Comparison of ENCODE assay signal across 8 cellular contexts in the genomic region with DNA sequence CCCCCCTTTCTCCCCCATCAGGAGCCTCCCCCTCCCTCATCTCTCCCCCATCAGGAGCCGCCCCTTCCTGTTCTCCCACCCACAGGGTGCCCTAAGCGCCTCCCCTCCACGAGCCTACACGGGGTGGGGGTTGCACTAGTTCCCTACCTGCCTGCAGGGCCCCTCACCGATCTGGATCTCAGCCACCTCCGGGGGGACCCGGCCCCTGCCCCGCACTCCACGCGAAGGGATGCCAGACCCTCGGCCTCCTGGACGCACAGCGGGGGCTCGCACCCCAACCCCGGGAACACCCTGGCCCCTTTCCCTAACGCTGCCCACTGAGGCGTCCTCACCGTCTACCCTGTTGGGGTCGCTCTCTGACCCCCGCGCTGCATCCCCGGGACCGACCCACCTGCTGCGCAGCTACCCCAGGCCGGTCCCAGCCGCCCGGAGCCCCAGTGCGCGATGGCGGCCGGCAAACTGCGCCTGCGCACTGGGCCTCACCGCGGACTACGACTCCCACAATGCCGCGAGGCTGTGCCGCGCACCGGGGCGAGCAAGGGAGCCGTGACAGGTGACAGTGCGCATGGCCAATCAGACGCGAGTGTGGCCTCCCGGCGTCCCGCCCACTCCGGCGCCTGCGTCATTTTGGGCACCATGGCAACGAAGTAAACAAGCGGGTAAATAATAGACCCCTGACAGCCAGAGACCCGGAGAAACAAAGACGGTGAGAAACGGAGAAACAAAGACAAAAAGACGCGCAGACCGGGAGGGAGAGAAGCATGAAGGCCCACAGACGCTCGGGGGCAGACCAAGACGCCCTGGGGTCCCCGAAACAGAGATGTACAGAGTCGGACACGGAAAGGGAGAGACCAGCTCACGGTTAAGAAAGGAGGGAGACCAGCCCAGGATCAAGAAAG. TPM values are rescaled to one million over a fixed set of nuclear protein-coding genes. Genes with fewer than 3 reads are reported as not detected.
A peak's percentile ranks its signal among the peaks of the same experiment; 100 is the strongest.
DNase-seq lines count a peak whose midpoint lies in the region; TF ChIP-seq lines count a peak whose summit lies in the region.

ZSCAN18 (minus strand) TSS at position 449 of the 899 bp plus-strand sequence. CDS start 7,964 bp downstream, outside the sequence.

- H3K27me3 ChIP-seq in osteoblast (ENCODE audit: insufficient read depth, low read length): no peaks in the 10 kb centered on the region
- H3K27me3 ChIP-seq in suprapubic skin: no peaks in the 10 kb centered on the region

- in situ Hi-C loops in T47D (cut with HindIII; ENCODE audit: low pct_unique_long_range_greater_than_20kb, low sequenced_read_pairs): no loop called here
- in situ Hi-C loops in SK-MEL-5 (cut with HindIII; ENCODE audit: low pct_unique_long_range_greater_than_20kb, low sequenced_read_pairs): no loop called here

- H3K4me3 Mint-ChIP-seq in MCF 10A (ENCODE audit: unreplicated experiment) (no peak within 1 kb of the TSS), IgD-negative memory B cell (peak within 1 kb of the TSS; percentile 88 to 97 (median 94))
- H3K4me3 Mint-ChIP-seq in activated naive CD8-positive, alpha-beta T cell treated with anti-CD3 and anti-CD28 coated beads for 36 hours: peak within 1 kb of the TSS; percentile 86

- CTCF ChIA-PET in MCF 10A (lab: Yijun Ruan, JAX): no interaction called here

- intact Hi-C loops in MCF 10A (cut with micrococcal nuclease): no loop called here
- intact Hi-C loops in head of caudate nucleus (cut with DNase I): loop anchor here (10.0 kb wide), 1 partner anchor 57 kb away; the partner anchor contains the start of gene ZNF329

- H3K36me3 Mint-ChIP-seq in MCF 10A (ENCODE audit: insufficient read depth, unreplicated experiment) (no peaks in the 10 kb centered on the region), IgD-negative memory B cell (peaks cover 4% of the 10 kb centered on the region)
- H3K36me3 Mint-ChIP-seq in activated naive CD8-positive, alpha-beta T cell treated with anti-CD3 and anti-CD28 coated beads for 36 hours: peaks cover 37% of the 10 kb centered on the region

- no TSS peak for BruUV-seq in MCF 10A (replicated peaks; lab: Mats Ljungman, UMichigan)

- H3K9me3 ChIP-seq in osteoblast (ENCODE audit: low read depth, low read length) (peaks cover 2% of the 10 kb centered on the region), suprapubic skin (peaks cover 7% of the 10 kb centered on the region)

- peaks cover 6% of the 10 kb centered on the region for H3K4me1 ChIP-seq in osteoblast (ENCODE audit: insufficient read depth, low read length)
- H3K4me1 ChIP-seq in suprapubic skin: peaks cover 15% of the 10 kb centered on the region

- no peak for TF ChIP-seq EP300 in suprapubic skin (IDR thresholded peaks at IDR 0.05)

- H3K4me1 Mint-ChIP-seq in MCF 10A (ENCODE audit: insufficient read depth, unreplicated experiment): no peaks in the 10 kb centered on the region
- peaks cover 6 to 12% (median 9%) of the 10 kb centered on the region in 3 donors for H3K4me1 Mint-ChIP-seq in IgD-negative memory B cell
- peaks cover 15% of the 10 kb centered on the region for H3K4me1 Mint-ChIP-seq in activated naive CD8-positive, alpha-beta T cell treated with anti-CD3 and anti-CD28 coated beads for 36 hours

- peak within 1 kb of the TSS; percentile 99 for H3K27ac ChIP-seq in osteoblast (ENCODE audit: low read depth, low read length)
- peak within 1 kb of the TSS; percentile 94 for H3K27ac ChIP-seq in suprapubic skin

- peaks cover 32% of the 10 kb centered on the region for H3K79me2 ChIP-seq in osteoblast (ENCODE audit: insufficient read depth, low read length)

- peak within 1 kb of the TSS; percentile 99 for H3K4me2 ChIP-seq in osteoblast (ENCODE audit: insufficient read depth, low read length)

- WGBS in suprapubic skin: 1% methylated on average over 40 of the region's 67 CpGs

- H3K36me3 ChIP-seq in osteoblast (ENCODE audit: insufficient read depth, low read length): no peaks in the 10 kb centered on the region
- no peaks in the 10 kb centered on the region for H3K36me3 ChIP-seq in suprapubic skin

- TF ChIP-seq POLR2A in suprapubic skin (IDR thresholded peaks at IDR 0.05): peak; percentile 36 to 77

- POLR2A ChIA-PET in MCF 10A (lab: Yijun Ruan, JAX): no interaction called here

- peak within 1 kb of the TSS; percentile 90 for H2AFZ ChIP-seq in osteoblast (ENCODE audit: low read length)

- H3K27ac Mint-ChIP-seq in MCF 10A (ENCODE audit: low read depth, unreplicated experiment) (no peak within 1 kb of the TSS), IgD-negative memory B cell (peak within 1 kb of the TSS; percentile 99 to 100 (median 100))
- peak within 1 kb of the TSS; percentile 97 for H3K27ac Mint-ChIP-seq in activated naive CD8-positive, alpha-beta T cell treated with anti-CD3 and anti-CD28 coated beads for 36 hours

- no peaks in the 10 kb centered on the region for H4K20me1 ChIP-seq in osteoblast (ENCODE audit: insufficient read depth, low read length)

- H3K27me3 Mint-ChIP-seq in MCF 10A (ENCODE audit: insufficient read depth, unreplicated experiment) (no peaks in the 10 kb centered on the region), IgD-negative memory B cell (no peaks in the 10 kb centered on the region)
- H3K27me3 Mint-ChIP-seq in activated naive CD8-positive, alpha-beta T cell treated with anti-CD3 and anti-CD28 coated beads for 36 hours: no peaks in the 10 kb centered on the region

- H3K9me3 Mint-ChIP-seq in MCF 10A (ENCODE audit: unreplicated experiment): peaks cover 23% of the 10 kb centered on the region
- peaks cover 6 to 25% (median 8%) of the 10 kb centered on the region in 3 donors for H3K9me3 Mint-ChIP-seq in IgD-negative memory B cell
- H3K9me3 Mint-ChIP-seq in activated naive CD8-positive, alpha-beta T cell treated with anti-CD3 and anti-CD28 coated beads for 36 hours: peaks cover 39% of the 10 kb centered on the region

- DNase-seq in T47D (ENCODE audit: low read depth in 1 of 2, low spot score in 1 of 2) (peak; percentile 94 to 96), MCF 10A (ENCODE audit: unreplicated experiment) (no peak), SK-MEL-5 (ENCODE audit: low read depth, low spot score) (peak; percentile 76), head of caudate nucleus (peak; percentile 97 to 100 (median 99)), osteoblast (ENCODE audit: insufficient read length, low spot score, missing footprints) (peak; percentile 100), suprapubic skin (ENCODE audit: low spot score in 2 of 2) (peak; percentile 98 to 99)
- peak; percentile 98 for DNase-seq in activated naive CD8-positive, alpha-beta T cell treated with anti-CD3 and anti-CD28 coated beads for 36 hours

- TF ChIP-seq CTCF in MCF 10A (IDR thresholded peaks at IDR 0.05; ENCODE audit: unreplicated experiment) (no peak), osteoblast (IDR thresholded peaks at IDR 0.05; ENCODE audit: extremely low read depth, low read depth, low read length) (no peak), suprapubic skin (IDR thresholded peaks at IDR 0.05) (no peak)

- H3K4me3 ChIP-seq in osteoblast (ENCODE audit: insufficient read depth, low read length): peak within 1 kb of the TSS; percentile 99
- H3K4me3 ChIP-seq in suprapubic skin: peak within 1 kb of the TSS; percentile 83

RNA-seq across cellular contexts. Expression of gene ZSCAN18, which starts in this region (rescaled TPM):
- not detected in 2 replicates for total RNA-seq in MCF 10A (2022)
- 23.2 TPM for polyA plus RNA-seq in IgD-negative memory B cell
- total RNA-seq in SK-MEL-5 (2014; rRNA removed; shearing (Covaris generic)): 2.8 and 3.6 TPM in 2 replicates
- polyA plus RNA-seq in SK-MEL-5 (2015; cell fraction: cytosol; rRNA removed): 6.1 and 7.7 TPM in 2 replicates
- 11.6 and 18.5 TPM in 2 replicates for polyA plus RNA-seq in SK-MEL-5 (2015; cell fraction: nucleus; rRNA removed)
- 10 to 100 TPM; 21.5 to 23.9 TPM for total RNA-seq in activated naive CD8-positive, alpha-beta T cell treated with anti-CD3 and anti-CD28 coated beads for 36 hours
- total RNA-seq in osteoblast: 49.8 and 60.4 TPM in 2 replicates
- total RNA-seq in suprapubic skin: 10 to 100 TPM; 33.0 to 52.8 (median 48.9) TPM
